Comparison of ENCODE assay signal across 15 cellular contexts in the genomic region with DNA sequence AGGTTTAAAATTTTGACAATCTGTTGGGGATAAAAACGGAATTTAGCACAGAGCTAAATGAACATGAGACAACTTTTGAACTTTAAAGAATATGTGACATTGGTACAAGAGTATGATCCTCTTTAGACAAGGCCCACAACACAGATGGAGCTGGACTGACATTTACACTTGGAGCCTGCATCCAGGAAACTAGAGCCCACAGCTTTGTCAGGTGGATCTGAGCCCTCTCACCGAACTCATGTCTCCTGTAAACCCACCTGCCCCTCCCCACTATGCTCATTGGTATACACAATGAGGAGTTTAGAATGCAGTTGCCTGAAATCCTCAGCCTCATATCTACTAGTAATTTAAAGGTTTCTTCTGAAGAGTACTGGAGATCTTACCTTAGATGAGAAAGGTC. TPM values are rescaled to one million over a fixed set of nuclear protein-coding genes. Genes with fewer than 3 reads are reported as not detected.
DNase-seq lines count a peak whose midpoint lies in the region; ATAC-seq and TF ChIP-seq lines count a peak whose summit lies in the region.
"Had no signal": no experiment of that assay in that cellular context is flagged by ENCODE, and none has a peak within 500 bp of the region (broad histone marks: within the 10 kb centered on the region; RNA-seq: fewer than 3 reads in every experiment).

No MANE protein-coding gene starts in this region.

- H3K27ac ChIP-seq in PC-3 (ENCODE audit: low read length) (peak overlapping the region; percentile 62), epithelial cell of prostate (peak overlapping the region; percentile 66), osteoblast (ENCODE audit: low read depth, low read length) (no peak overlapping the region), spleen (no peak overlapping the region)

- H3K4me3 ChIP-seq in PC-3 (ENCODE audit: low read length) (no peak overlapping the region), osteoblast (ENCODE audit: insufficient read depth, low read length) (no peak overlapping the region), spleen (no peak overlapping the region)
- H3K4me3 ChIP-seq: MG63 had no signal

- H2AFZ ChIP-seq in PC-3 (ENCODE audit: low read length) = no peak overlapping the region
- no peak overlapping the region for H2AFZ ChIP-seq in osteoblast (ENCODE audit: low read length)

- ATAC-seq in PC-3 (peak; percentile 9), GM19035 (IDR thresholded peaks at IDR 0.05; ENCODE audit: unreplicated experiment) (no peak), left cardiac atrium (no peak)

- BruUV-seq in PC-3 (replicated peaks; lab: Mats Ljungman, UMichigan) = TSS peak; percentile 54

- intact Hi-C loops in PC-3 (cut with micrococcal nuclease) (loop anchor here (1.0 to 2.0 kb wide), 2 partner anchors 14 to 23 kb away; partner anchors contain the start of gene ACAA2), spleen (cut with DNase I; ENCODE audit: low total_unique reads) (no loop called here), left cardiac atrium (cut with DNase I) (no loop called here)

- H3F3A ChIP-seq in PC-3 (ENCODE audit: low read length, unreplicated experiment) = no peaks in the 10 kb centered on the region

- POLR2A ChIA-PET in PC-3 (lab: Charles Lee; ENCODE audit: unreplicated experiment) = no interaction called here

- H3K9me3 ChIP-seq in PC-3 (ENCODE audit: low read length) (no peaks in the 10 kb centered on the region), osteoblast (ENCODE audit: low read depth, low read length) (no peaks in the 10 kb centered on the region), spleen (peaks cover 0 to 8% (median 3%) of the 10 kb centered on the region in 8 donors)
- H3K9me3 ChIP-seq: MG63 had no signal

- H3K36me3 ChIP-seq in PC-3 (ENCODE audit: low read depth, low read length) = no peaks in the 10 kb centered on the region
- H3K36me3 ChIP-seq in osteoblast (ENCODE audit: insufficient read depth, low read length) = no peaks in the 10 kb centered on the region
- H3K36me3 ChIP-seq in spleen = peaks cover 0 to 17% (median 0%) of the 10 kb centered on the region in 6 donors

- CTCF ChIA-PET in PC-3 (lab: Charles Lee) = interaction anchor here (1.0 kb wide), 1 partner anchor 23 kb away, joined by 3 read pairs; no protein-coding TSS in a partner anchor

- no peak for TF ChIP-seq POLR2A in spleen (IDR thresholded peaks at IDR 0.05)

- TF ChIP-seq CTCF in PC-3 (conservative IDR thresholded peaks at IDR 0.05; ENCODE audit: low read depth, low read length) (no peak), osteoblast (IDR thresholded peaks at IDR 0.05; ENCODE audit: extremely low read depth, low read depth, low read length) (no peak), spleen (IDR thresholded peaks at IDR 0.05 in 8 of 11, conservative IDR thresholded peaks at IDR 0.05 in 3 of 11) (no peak)

- H3K4me2 ChIP-seq in PC-3 (ENCODE audit: low read length) (peak overlapping the region; percentile 70), osteoblast (ENCODE audit: insufficient read depth, low read length) (peak overlapping the region; percentile 5)

- WGBS in spleen, 5 donors = 85 to 91% (median 89%) methylated on average over 2 of the region's 2 CpGs

- no peaks in the 10 kb centered on the region for H3K27me3 ChIP-seq in PC-3 (ENCODE audit: low read length)
- H3K27me3 ChIP-seq in osteoblast (ENCODE audit: insufficient read depth, low read length) = no peaks in the 10 kb centered on the region
- no peaks in the 10 kb centered on the region for H3K27me3 ChIP-seq in spleen (replicated peaks in 1 of 7)
- H3K27me3 ChIP-seq: MG63 had no signal

- H3K79me2 ChIP-seq in PC-3 (ENCODE audit: low read length) (no peaks in the 10 kb centered on the region), osteoblast (ENCODE audit: insufficient read depth, low read length) (no peaks in the 10 kb centered on the region)

- H3K9ac ChIP-seq in PC-3 (ENCODE audit: low read length) = no peak overlapping the region

- H4K20me1 ChIP-seq in PC-3 (ENCODE audit: low read length) = no peaks in the 10 kb centered on the region
- no peaks in the 10 kb centered on the region for H4K20me1 ChIP-seq in osteoblast (ENCODE audit: insufficient read depth, low read length)

- no peaks in the 10 kb centered on the region for H3K9me2 ChIP-seq in PC-3 (replicated peaks; ENCODE audit: low read length)

- DNase-seq in PC-3 = no peak
- no peak for DNase-seq in epithelial cell of prostate (ENCODE audit: low read depth, low spot score)
- no peak for DNase-seq in osteoblast (ENCODE audit: insufficient read length, low spot score, missing footprints)
- no peak for DNase-seq in spleen
- DNase-seq in left cardiac atrium = no peak
- DNase-seq in NOMO-1 treated with dmso at 0.1 percent for 144 hours (lab: John Stamatoyannopoulos, UW; ENCODE audit: unreplicated experiment) = no peak
- DNase-seq: CD4-positive, CD25-positive, alpha-beta regulatory T cell; DMS79; H7; Karpas-422; MG63; NCI-H1092 treated with DMSO at 0.1 percent for 48 hours; NCI-H1694; NCI-H524 treated with DMSO at 0.1 percent for 48 hours had no signal

- peaks cover 46% of the 10 kb centered on the region for H3K4me1 ChIP-seq in PC-3 (ENCODE audit: insufficient read depth, low read length)
- H3K4me1 ChIP-seq in osteoblast (ENCODE audit: insufficient read depth, low read length) = peaks cover 23% of the 10 kb centered on the region
- H3K4me1 ChIP-seq in spleen = no peaks in the 10 kb centered on the region

RNA-seq across cellular contexts. Expression of gene ACAA2, which starts 22.1 kb away (rescaled TPM):
- total RNA-seq in PC-3 (2014; rRNA removed) (6.5 and 7.1 TPM in 2 replicates), osteoblast (52.8 and 60.7 TPM in 2 replicates), spleen (10 to 100 TPM; 27.0 to 44.0 (median 34.7) TPM), left cardiac atrium (100 to 1,000 TPM; 137 to 155 TPM)
- polyA plus RNA-seq in spleen = 10 to 100 TPM; 20.9 to 38.0 (median 29.2) TPM

Comparison
In these comparisons a context has a peak if more than half of its experiments do, and no peak if none do; other contexts are left out.
1. H3K27ac ChIP-seq: peak in PC-3 (single experiment) and epithelial cell of prostate (single experiment); none in osteoblast (single experiment) and spleen (0 of 8).